15 cellular contexts compared by ENCODE assay signal in the genomic region with DNA sequence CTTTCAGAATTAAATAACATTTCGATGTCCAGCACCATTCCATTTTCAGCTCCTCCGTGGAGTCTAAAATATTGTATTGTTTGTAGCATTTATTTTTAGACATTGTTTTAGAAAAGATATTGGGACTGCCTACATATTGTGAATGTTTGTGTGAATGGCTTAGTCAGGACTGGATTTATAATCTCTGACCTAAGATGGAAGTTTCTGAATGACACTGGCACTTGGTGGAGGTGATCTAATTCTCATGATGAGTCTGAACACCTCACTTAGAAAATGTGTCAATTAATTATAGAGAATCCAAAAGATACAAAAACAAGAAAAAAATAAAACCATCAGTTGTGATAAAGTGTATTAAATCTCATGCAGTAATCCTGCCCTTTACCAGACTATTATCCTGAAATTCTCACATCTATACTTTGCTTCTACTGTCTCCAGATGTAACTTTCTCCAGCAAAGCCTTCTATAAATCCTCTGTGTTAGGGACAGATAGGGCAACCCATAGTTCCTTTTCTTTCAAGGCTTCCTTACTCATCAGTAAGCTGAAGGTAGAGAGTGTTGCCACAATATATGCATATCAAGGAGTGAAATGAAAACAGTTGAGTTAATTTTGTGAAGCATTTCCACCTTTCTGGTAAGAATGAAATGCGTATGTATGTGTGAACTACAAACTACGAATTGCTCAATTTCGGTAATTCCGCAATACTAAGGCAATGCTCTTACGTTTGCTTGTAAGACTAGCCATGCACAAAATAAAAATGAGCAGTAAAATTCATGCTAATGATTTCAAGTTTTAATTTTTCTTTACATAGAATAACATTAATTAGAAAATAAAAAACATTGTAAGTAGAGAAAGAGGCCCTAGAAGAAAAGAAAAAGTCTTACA.
A peak's percentile ranks its signal among the peaks of the same experiment; 100 is the strongest.
DNase-seq lines count a peak whose midpoint lies in the region; ATAC-seq and TF ChIP-seq lines count a peak whose summit lies in the region.
"Had no signal": no experiment of that assay in that cellular context is flagged by ENCODE, and none has a peak within 500 bp of the region (broad histone marks: within the 10 kb centered on the region; RNA-seq: fewer than 3 reads in every experiment).

No MANE protein-coding gene starts in this region.

- no TSS peak for BruUV-seq in OCI-LY7 (replicated peaks; lab: Mats Ljungman, UMichigan)

- intact Hi-C loops in OCI-LY7 (cut with micrococcal nuclease; ENCODE audit: unreplicated experiment), result no loop called here

- no peak overlapping the region for H3K4me3 Mint-ChIP-seq in immature natural killer cell

- CTCF ChIA-PET in OCI-LY7 (lab: Charles Lee; ENCODE audit: unreplicated experiment), result interaction anchor here (1.2 kb wide), 1 partner anchor 11 kb away, joined by 3 read pairs; no protein-coding TSS in a partner anchor

- DNase-seq in GM12865 (ENCODE audit: low read depth) (peak; percentile 41), OCI-LY7 (ENCODE audit: low spot score) (no peak), amniotic epithelial cell (ENCODE audit: low read depth) (peak; percentile 19), GM19238 (ENCODE audit: insufficient read length, low spot score) (no peak), NCI-H1930 (lab: John Stamatoyannopoulos, UW) (no peak), immature natural killer cell (no peak)
- DNase-seq: BE2C; cortex of kidney; esophagus squamous epithelium; hypothalamus; right lobe of liver; stimulated activated CD4-positive, alpha-beta T cell treated with anti-CD3 and anti-CD28 coated beads, Interleukin-4, amount 100 ng/mL, for 1 hour; stimulated activated naive CD4-positive, alpha-beta T cell treated with Interleukin-2 at 50 U/mL for 16 hours had no signal

- no peaks in the 10 kb centered on the region for H3K27me3 ChIP-seq in BLaER1 treated with 17β-estradiol and CSF1 and Interleukin-3, amounts not matched to agents 10 nM and 100 nM
- H3K27me3 ChIP-seq: esophagus squamous epithelium, right lobe of liver had no signal

- POLR2A ChIA-PET in OCI-LY7 (lab: Charles Lee), result interaction anchor here (0.6 to 1.0 kb wide), 4 partner anchors 8 to 1135 kb away, joined by 3 to 6 read pairs (median 4); no protein-coding TSS in a partner anchor

- no peaks in the 10 kb centered on the region for H3K9me3 Mint-ChIP-seq in immature natural killer cell

- TF ChIP-seq CTCF in GM12865 (IDR thresholded peaks at IDR 0.05; ENCODE audit: insufficient read depth, low read depth, low read length, missing control alignments), result no peak
- no peak for TF ChIP-seq CTCF in OCI-LY7 (conservative IDR thresholded peaks at IDR 0.05; ENCODE audit: low read length)

- peaks cover 0 to 16% (median 2%) of the 10 kb centered on the region in 3 donors for H3K27me3 Mint-ChIP-seq in immature natural killer cell (ENCODE audit: low read depth in 3 of 3)

- H2AFZ ChIP-seq in OCI-LY7 (ENCODE audit: low read length), result peak overlapping the region; percentile 73

- H3K27ac Mint-ChIP-seq in immature natural killer cell, result no peak overlapping the region

- no peaks in the 10 kb centered on the region for H3K4me1 Mint-ChIP-seq in immature natural killer cell

- no peaks in the 10 kb centered on the region for H4K20me1 ChIP-seq in BLaER1 treated with 17β-estradiol and CSF1 and Interleukin-3, amounts not matched to agents 10 nM and 100 nM
- no peaks in the 10 kb centered on the region for H4K20me1 ChIP-seq in OCI-LY7 (ENCODE audit: insufficient read depth, low read length)

- no peaks in the 10 kb centered on the region for H3K36me3 ChIP-seq in BLaER1 treated with 17β-estradiol and CSF1 and Interleukin-3, amounts not matched to agents 10 nM and 100 nM
- no peaks in the 10 kb centered on the region for H3K36me3 ChIP-seq in OCI-LY7 (ENCODE audit: insufficient read depth, low read length)
- H3K36me3 ChIP-seq: BE2C, esophagus squamous epithelium, right lobe of liver had no signal

- H3K9ac ChIP-seq in BLaER1 treated with 17β-estradiol and CSF1 and Interleukin-3, amounts not matched to agents 10 nM and 100 nM, result peak overlapping the region in 6 of 11 experiments; percentile 47 to 82 (median 76); a peak in 11 of 22 replicates

- no peaks in the 10 kb centered on the region for H3K36me3 Mint-ChIP-seq in immature natural killer cell

- peaks cover 51 to 100% (median 92%) of the 10 kb centered on the region in 10 experiments for H3K4me1 ChIP-seq in BLaER1 treated with 17β-estradiol and CSF1 and Interleukin-3, amounts not matched to agents 10 nM and 100 nM
- peaks cover 14% of the 10 kb centered on the region for H3K4me1 ChIP-seq in OCI-LY7 (ENCODE audit: insufficient read depth, low read length, poor library complexity, severe bottlenecking)
- H3K4me1 ChIP-seq: BE2C, esophagus squamous epithelium had no signal

- H3K9me2 ChIP-seq in OCI-LY7 (ENCODE audit: insufficient read depth, low read length), result no peaks in the 10 kb centered on the region

- peaks cover 0 to 11% (median 4%) of the 10 kb centered on the region in 11 experiments; a peak in 9 of 22 replicates for H3K9me3 ChIP-seq in BLaER1 treated with 17β-estradiol and CSF1 and Interleukin-3, amounts not matched to agents 10 nM and 100 nM (replicated peaks in 1 of 11)
- H3K9me3 ChIP-seq in OCI-LY7 (ENCODE audit: low read length), result no peaks in the 10 kb centered on the region
- H3K9me3 ChIP-seq: BE2C, esophagus squamous epithelium, right lobe of liver had no signal

- H3K27ac ChIP-seq in BLaER1 treated with 17β-estradiol and CSF1 and Interleukin-3, amounts not matched to agents 10 nM and 100 nM, result peak overlapping the region in 8 of 11 experiments; percentile 51 to 93 (median 80); a peak in 16 of 22 replicates
- H3K27ac ChIP-seq in OCI-LY7 (ENCODE audit: low read depth, low read length, poor library complexity, severe bottlenecking), result no peak overlapping the region
- H3K27ac ChIP-seq: esophagus squamous epithelium, right lobe of liver had no signal

- peak overlapping the region in 3 of 10 experiments; percentile 40 to 45 (median 41); a peak in 6 of 20 replicates for H3K4me3 ChIP-seq in BLaER1 treated with 17β-estradiol and CSF1 and Interleukin-3, amounts not matched to agents 10 nM and 100 nM
- no peak overlapping the region for H3K4me3 ChIP-seq in GM12865 (ENCODE audit: low read depth, low read length)
- H3K4me3 ChIP-seq in OCI-LY7 (ENCODE audit: low read depth, low read length, poor library complexity, severe bottlenecking), result no peak overlapping the region
- H3K4me3 ChIP-seq: esophagus squamous epithelium, right lobe of liver had no signal

- H3K4me2 ChIP-seq in BLaER1 treated with 17β-estradiol and CSF1 and Interleukin-3, amounts not matched to agents 10 nM and 100 nM, result peak overlapping the region in 10 of 11 experiments; percentile 64 to 84 (median 78); a peak in 21 of 22 replicates
- H3K4me2 ChIP-seq in OCI-LY7 (ENCODE audit: low read length), result peak overlapping the region; percentile 35

- H3K79me2 ChIP-seq in OCI-LY7 (ENCODE audit: insufficient read depth, low read depth, low read length), result no peaks in the 10 kb centered on the region

- ATAC-seq in HG02973 (IDR thresholded peaks at IDR 0.05; ENCODE audit: unreplicated experiment), result no peak

Comparison
In these comparisons a context has a peak if more than half of its experiments do, and no peak if none do; other contexts are left out.
1. DNase-seq: peak in GM12865 (single experiment) and amniotic epithelial cell (single experiment); none in OCI-LY7 (single experiment), GM19238 (single experiment), NCI-H1930 (0 of 2) and immature natural killer cell (0 of 3).